8 cellular contexts compared by ENCODE assay signal in genomic region chr5:95760291-95761191, GRCh38. TPM values are rescaled to one million over a fixed set of nuclear protein-coding genes. Genes with fewer than 3 reads are reported as not detected.
DNase-seq lines count a peak whose midpoint lies in the region; ATAC-seq, FAIRE-seq and TF ChIP-seq lines count a peak whose summit lies in the region.

No MANE protein-coding gene starts in this region.

- H3K4me1 Mint-ChIP-seq in osteocyte (ENCODE audit: unreplicated experiment) = peaks cover 54% of the 10 kb centered on the region

- H3K27ac Mint-ChIP-seq in osteocyte (ENCODE audit: unreplicated experiment) = peak overlapping the region; percentile 77

- H3K9me3 Mint-ChIP-seq in osteocyte (ENCODE audit: unreplicated experiment) = no peaks in the 10 kb centered on the region

- FAIRE-seq in RCC 7860 (lab: Jason Lieb, UNC) = peak; percentile 80
- FAIRE-seq in endometrium (lab: Jason Lieb, UNC) = peak; percentile 77

- H3K36me3 Mint-ChIP-seq in osteocyte (ENCODE audit: unreplicated experiment) = peaks cover 67% of the 10 kb centered on the region

- DNase-seq in AG08395 (ENCODE audit: low spot score) (peak; percentile 86), RCC 7860 (ENCODE audit: low spot score) (peak; percentile 80), osteocyte (ENCODE audit: extremely low spot score, unreplicated experiment) (no peak), head of caudate nucleus (no peak), middle frontal gyrus (ENCODE audit: extremely low spot score, low spot score) (no peak)

- ATAC-seq in GM18858 (IDR thresholded peaks at IDR 0.05; ENCODE audit: unreplicated experiment) (peak; percentile 86), HG03045 (IDR thresholded peaks at IDR 0.05; ENCODE audit: unreplicated experiment) (peak; percentile 95)

- no peaks in the 10 kb centered on the region for H3K27me3 Mint-ChIP-seq in osteocyte (ENCODE audit: unreplicated experiment)

- intact Hi-C loops in head of caudate nucleus (cut with DNase I) = no loop called here

- no peak for TF ChIP-seq CTCF in osteocyte (IDR thresholded peaks at IDR 0.05)

- peak overlapping the region; percentile 36 for H3K4me3 Mint-ChIP-seq in osteocyte (ENCODE audit: unreplicated experiment)

RNA-seq across cellular contexts. Expression of gene RHOBTB3, which starts 29.4 kb away (rescaled TPM):
- total RNA-seq in osteocyte = 190 and 208 TPM in 2 replicates

Comparison
In these comparisons a context has a peak if more than half of its experiments do, and no peak if none do; other contexts are left out.
1. DNase-seq: peak in AG08395 (single experiment) and RCC 7860 (single experiment); none in osteocyte (single experiment), head of caudate nucleus (0 of 42) and middle frontal gyrus (single experiment).